ENCODE assay signal across 11 cellular contexts in the genomic region with DNA sequence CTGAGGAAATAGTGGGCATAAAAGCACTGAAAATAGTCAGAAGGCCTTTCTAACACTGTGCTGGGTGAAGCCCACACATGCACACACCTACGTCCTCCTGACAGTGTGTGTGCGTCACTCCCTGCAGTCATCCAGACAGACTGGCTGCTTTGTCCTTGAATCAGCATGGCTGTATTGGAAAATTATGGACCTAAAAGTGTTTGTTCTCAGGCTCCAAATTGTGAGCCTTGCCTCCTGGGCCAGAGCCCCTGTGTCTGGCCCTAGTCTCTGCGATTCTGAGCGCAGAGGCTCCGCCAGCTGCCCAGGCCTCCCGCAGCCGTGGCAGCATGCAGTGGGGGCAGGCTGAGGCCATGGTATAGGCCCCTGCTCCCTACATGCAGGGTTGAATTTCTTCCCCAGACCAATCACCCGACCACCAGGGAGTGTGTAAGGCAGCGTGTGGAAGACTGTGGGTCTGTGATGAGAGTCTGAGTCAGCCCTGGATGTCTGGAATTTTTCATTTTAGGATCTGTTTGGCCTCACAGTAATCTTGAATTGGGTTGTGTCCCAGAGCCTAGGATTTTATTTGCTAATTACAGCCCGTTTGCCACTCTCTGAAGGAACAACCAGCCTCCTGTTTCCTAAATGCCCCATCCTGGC.
A peak's percentile ranks its signal among the peaks of the same experiment; 100 is the strongest.
DNase-seq lines count a peak whose midpoint lies in the region; ATAC-seq and TF ChIP-seq lines count a peak whose summit lies in the region.
"Had no signal": no experiment of that assay in that cellular context is flagged by ENCODE, and none has a peak within 500 bp of the region (broad histone marks: within the 10 kb centered on the region; RNA-seq: fewer than 3 reads in every experiment).

No MANE protein-coding gene starts in this region.

- H3K27ac ChIP-seq in H9 (ENCODE audit: insufficient read length, low read depth, low read length), result no peak overlapping the region
- peak overlapping the region; percentile 56 to 67 for H3K27ac ChIP-seq in testis

- no peak overlapping the region for H2BK120ac ChIP-seq in H9 (ENCODE audit: low read depth, low read length, poor library complexity, severe bottlenecking)

- no peaks in the 10 kb centered on the region; the same call in 1 of the 2 replicates for H3K27me3 Mint-ChIP-seq in H9 (ENCODE audit: low read depth)
- H3K27me3 Mint-ChIP-seq in naive thymus-derived CD8-positive, alpha-beta T cell, result no peaks in the 10 kb centered on the region
- H3K27me3 Mint-ChIP-seq in natural killer cell (ENCODE audit: low read depth in 2 of 2), result no peaks in the 10 kb centered on the region

- no peak overlapping the region for H2BK20ac ChIP-seq in H9 (ENCODE audit: low read depth, low read length, poor library complexity, severe bottlenecking)

- H2AFZ ChIP-seq in H9 (ENCODE audit: low read length), result no peak overlapping the region

- ATAC-seq in HG03159 (IDR thresholded peaks at IDR 0.05; ENCODE audit: unreplicated experiment) (no peak), natural killer cell (no peak)
- no peak for ATAC-seq in naive thymus-derived CD8-positive, alpha-beta T cell
- ATAC-seq: activated T-cell treated with anti-CD3 and anti-CD28 coated beads, Interleukin-2, amount 50 U/mL, for 4 hours had no signal

- H3K23me2 ChIP-seq in H9 (ENCODE audit: insufficient read length, low read depth, low read length, poor library complexity, severe bottlenecking), result no peaks in the 10 kb centered on the region

- no peak for TF ChIP-seq POLR2A in testis (IDR thresholded peaks at IDR 0.05)

- H3K4ac ChIP-seq in H9 (ENCODE audit: low read depth, low read length), result no peak overlapping the region

- no peaks in the 10 kb centered on the region for H3K27me3 ChIP-seq in H9 (ENCODE audit: insufficient read depth, low read length)
- no peaks in the 10 kb centered on the region for H3K27me3 ChIP-seq in testis

- H3K9me3 ChIP-seq in H9 (ENCODE audit: control insufficient read depth, low read depth, low read length), result no peaks in the 10 kb centered on the region
- H3K9me3 ChIP-seq in testis, result no peaks in the 10 kb centered on the region

- no peak overlapping the region for H3K56ac ChIP-seq in H9 (ENCODE audit: insufficient read length, low read depth, low read length)

- no peaks in the 10 kb centered on the region for H3K4me1 ChIP-seq in H9 (ENCODE audit: insufficient read depth, low read length)
- H3K4me1 ChIP-seq in testis, result peaks cover 5% of the 10 kb centered on the region

- no peaks in the 10 kb centered on the region; a peak in 2 of 5 replicates for H3K9me3 Mint-ChIP-seq in H9
- H3K9me3 Mint-ChIP-seq in naive thymus-derived CD8-positive, alpha-beta T cell, result peaks cover 0 to 10% (median 2%) of the 10 kb centered on the region in 9 donors
- no peaks in the 10 kb centered on the region for H3K9me3 Mint-ChIP-seq in natural killer cell

- no peak overlapping the region for H3K23ac ChIP-seq in H9 (ENCODE audit: insufficient read length, low read depth, low read length)

- TF ChIP-seq CTCF in H9 (conservative IDR thresholded peaks at IDR 0.05) (no peak), cardiac fibroblast (IDR thresholded peaks at IDR 0.05; ENCODE audit: low read depth, low read length) (no peak), testis (IDR thresholded peaks at IDR 0.05) (no peak), natural killer cell (IDR thresholded peaks at IDR 0.05) (no peak)

- H3K4me3 Mint-ChIP-seq in H9 (no peak overlapping the region), natural killer cell (no peak overlapping the region)
- no peak overlapping the region for H3K4me3 Mint-ChIP-seq in naive thymus-derived CD8-positive, alpha-beta T cell
- H3K4me3 Mint-ChIP-seq: activated T-cell treated with anti-CD3 and anti-CD28 coated beads, Interleukin-2, amount 50 U/mL, for 4 hours had no signal

- H3K9ac ChIP-seq in H9 (ENCODE audit: extremely low read depth, insufficient read length, low read length), result no peak overlapping the region

- WGBS in H9 (ENCODE audit: extremely low coverage, insufficient read length, low lambda C conversion rate), result no CpG with 5 or more reads among the region's 10 CpGs
- WGBS in testis, 2 donors, result 60% methylated on average over 5 to 10 of the region's 10 CpGs

- peaks cover 35 to 41% (median 39%) of the 10 kb centered on the region in 3 experiments for H3K36me3 Mint-ChIP-seq in H9 (ENCODE audit: insufficient read depth in 1 of 3, low read depth in 3 of 3)
- peaks cover 0 to 4% (median 2%) of the 10 kb centered on the region in 3 donors for H3K36me3 Mint-ChIP-seq in naive thymus-derived CD8-positive, alpha-beta T cell
- H3K36me3 Mint-ChIP-seq in natural killer cell, result no peaks in the 10 kb centered on the region

- H3K4me1 Mint-ChIP-seq in H9 (no peaks in the 10 kb centered on the region), natural killer cell (no peaks in the 10 kb centered on the region)
- H3K4me1 Mint-ChIP-seq in naive thymus-derived CD8-positive, alpha-beta T cell, result peaks cover 0 to 16% (median 13%) of the 10 kb centered on the region in 4 donors

- no peak overlapping the region for H2BK5ac ChIP-seq in H9 (ENCODE audit: insufficient read length, low read length)

- H3K4me2 ChIP-seq in H9 (ENCODE audit: insufficient read depth, insufficient read length, low read length), result no peak overlapping the region

- no peak overlapping the region for H2BK12ac ChIP-seq in H9 (ENCODE audit: insufficient read length, low read depth, low read length)

- H2AK5ac ChIP-seq in H9 (ENCODE audit: insufficient read length, low read length), result no peak overlapping the region

- H3K14ac ChIP-seq in H9 (ENCODE audit: insufficient read depth, low read length), result no peak overlapping the region

- no peak overlapping the region for H4K91ac ChIP-seq in H9 (ENCODE audit: insufficient read length, low read depth, low read length)

- peak overlapping the region in 2 of 3 experiments; percentile 71 to 83; a peak in 2 of 7 replicates for H3K27ac Mint-ChIP-seq in H9
- peak overlapping the region in 2 of 10 donors; percentile 51 to 79 for H3K27ac Mint-ChIP-seq in naive thymus-derived CD8-positive, alpha-beta T cell
- no peak overlapping the region for H3K27ac Mint-ChIP-seq in natural killer cell

- H4K5ac ChIP-seq in H9 (ENCODE audit: insufficient read length, low read depth, low read length), result no peak overlapping the region

- H3K18ac ChIP-seq in H9 (ENCODE audit: insufficient read length, low read depth, low read length), result no peak overlapping the region

- no peaks in the 10 kb centered on the region for H4K20me1 ChIP-seq in H9 (ENCODE audit: control insufficient read depth, insufficient read depth, insufficient read length)

- H3K36me3 ChIP-seq in testis (ENCODE audit: low read depth, missing control alignments), result no peaks in the 10 kb centered on the region

- POLR2A ChIA-PET in naive thymus-derived CD8-positive, alpha-beta T cell (lab: Charles Lee), result no interaction called here

- H3K4me3 ChIP-seq in cardiac fibroblast (replicated peaks in 1 of 2; ENCODE audit: low read depth in 2 of 2, low read length in 2 of 2) (no peak overlapping the region), testis (no peak overlapping the region)

- H3K79me2 ChIP-seq in H9 (ENCODE audit: insufficient read depth, low read length), result no peaks in the 10 kb centered on the region

- DNase-seq in H9 (no peak), cardiac fibroblast (ENCODE audit: low read depth in 2 of 2) (peak; percentile 63 to 67), midbrain (lab: John Stamatoyannopoulos, UW) (peak; percentile 33), testis (no peak), 8988T (no peak), natural killer cell (no peak)
- no peak for DNase-seq in naive thymus-derived CD8-positive, alpha-beta T cell
- DNase-seq: activated T-cell treated with anti-CD3 and anti-CD28 coated beads, Interleukin-2, amount 50 U/mL, for 4 hours; DMS153; NCI-H187 treated with DMSO at 0.1 percent for 48 hours had no signal

- no peak overlapping the region for H3T11ph ChIP-seq in H9 (ENCODE audit: low read length)

- H2BK15ac ChIP-seq in H9 (ENCODE audit: low read depth, low read length), result no peak overlapping the region

- no peaks in the 10 kb centered on the region for H3K79me1 ChIP-seq in H9 (ENCODE audit: insufficient read depth, low read depth, low read length, poor library complexity, severe bottlenecking)

- intact Hi-C loops in testis (cut with DNase I; ENCODE audit: low total_unique reads) (no loop called here), natural killer cell (cut with micrococcal nuclease) (no loop called here)

- no peak overlapping the region for H4K8ac ChIP-seq in H9 (replicated peaks; ENCODE audit: insufficient read length, low read depth, low read length)

Comparison
In these comparisons a context has a peak if more than half of its experiments do, and no peak if none do; other contexts are left out.
1. DNase-seq: peak in cardiac fibroblast (2 of 2) and midbrain (single experiment); none in H9 (single experiment), testis (single experiment), naive thymus-derived CD8-positive, alpha-beta T cell (0 of 10), 8988T (single experiment) and natural killer cell (single experiment).
2. H3K27ac Mint-ChIP-seq: peak in H9 (2 of 3); none in natural killer cell (0 of 2).